ENCODE assay signal across 15 cellular contexts in genomic region chr3:195802261-195802701, GRCh38. TPM values are rescaled to one million over a fixed set of nuclear protein-coding genes. Genes with fewer than 3 reads are reported as not detected.
DNase-seq lines count a peak whose midpoint lies in the region; ATAC-seq and TF ChIP-seq lines count a peak whose summit lies in the region.
"Had no signal": no experiment of that assay in that cellular context is flagged by ENCODE, and none has a peak within 500 bp of the region (broad histone marks: within the 10 kb centered on the region; RNA-seq: fewer than 3 reads in every experiment).

No MANE protein-coding gene starts in this region.

- peaks cover 23% of the 10 kb centered on the region for H3K27me3 Mint-ChIP-seq in activated naive CD4-positive, alpha-beta T cell treated with anti-CD3 and anti-CD28 coated beads, Interleukin-2, amount 10 ng/mL, durations not matched to agents 7 days and 5 days
- peaks cover 0 to 14% (median 2%) of the 10 kb centered on the region in 5 donors for H3K27me3 Mint-ChIP-seq in naive thymus-derived CD8-positive, alpha-beta T cell

- H3K4me1 Mint-ChIP-seq in activated naive CD4-positive, alpha-beta T cell treated with anti-CD3 and anti-CD28 coated beads, Interleukin-2, amount 10 ng/mL, durations not matched to agents 7 days and 5 days, result peaks cover 58% of the 10 kb centered on the region
- H3K4me1 Mint-ChIP-seq in naive thymus-derived CD8-positive, alpha-beta T cell, result peaks cover 25 to 54% (median 50%) of the 10 kb centered on the region in 4 donors

- H3K9me3 ChIP-seq in vagina, result no peaks in the 10 kb centered on the region

- H3K27ac ChIP-seq in vagina, result peak overlapping the region; percentile 43
- H3K27ac ChIP-seq: epithelial cell of prostate had no signal

- peaks cover 39% of the 10 kb centered on the region for H3K36me3 Mint-ChIP-seq in activated naive CD4-positive, alpha-beta T cell treated with anti-CD3 and anti-CD28 coated beads, Interleukin-2, amount 10 ng/mL, durations not matched to agents 7 days and 5 days
- no peaks in the 10 kb centered on the region for H3K36me3 Mint-ChIP-seq in naive thymus-derived CD8-positive, alpha-beta T cell
- H3K36me3 Mint-ChIP-seq: stimulated activated naive B cell treated with anti-CD40 and anti-IgM and Interleukin-4, amounts not matched to agents 10 μg/mL and 1 μg/mL and 100 μg/mL, for 72 hours had no signal

- no peaks in the 10 kb centered on the region for H3K27me3 ChIP-seq in vagina

- no peak for TF ChIP-seq CTCF in vagina (IDR thresholded peaks at IDR 0.05)

- H3K27ac Mint-ChIP-seq in activated naive CD4-positive, alpha-beta T cell treated with anti-CD3 and anti-CD28 coated beads, Interleukin-2, amount 10 ng/mL, durations not matched to agents 7 days and 5 days, result peak overlapping the region; percentile 81
- peak overlapping the region in 8 of 10 donors; percentile 6 to 92 (median 70) for H3K27ac Mint-ChIP-seq in naive thymus-derived CD8-positive, alpha-beta T cell

- CTCF ChIA-PET in activated naive CD4-positive, alpha-beta T cell treated with anti-CD3 and anti-CD28 coated beads, Interleukin-2, amount 10 ng/mL, durations not matched to agents 7 days and 5 days (lab: Charles Lee), result interaction anchor here (1.3 kb wide), 1 partner anchor 48 kb away, joined by 5 read pairs; no protein-coding TSS in a partner anchor

- peak; percentile 19 for DNase-seq in stimulated activated CD4-positive, alpha-beta T cell treated with anti-CD3 and anti-CD28 coated beads, Interleukin-15, amount 100 ng/mL, for 24 hours
- DNase-seq in stimulated activated CD4-positive, alpha-beta T cell treated with anti-CD3 and anti-CD28 coated beads, Interleukin-12 subunit alpha, Interleukin-12 subunit beta, amount 100 ng/mL, for 4 hours, result no peak
- DNase-seq in activated naive CD4-positive, alpha-beta T cell treated with anti-CD3 and anti-CD28 coated beads, Interleukin-2, amount 10 ng/mL, durations not matched to agents 7 days and 5 days, result peak; percentile 69
- peak in 6 of 10 donors; percentile 16 to 63 (median 53) for DNase-seq in naive thymus-derived CD8-positive, alpha-beta T cell
- DNase-seq in vagina (ENCODE audit: extremely low spot score in 2 of 2) (no peak), DMS153 (lab: John Stamatoyannopoulos, UW) (no peak), cerebellum (ENCODE audit: low spot score) (no peak), NK-92 (lab: John Stamatoyannopoulos, UW; ENCODE audit: unreplicated experiment) (no peak)
- DNase-seq: activated CD4-positive, CD25-positive, alpha-beta regulatory T cell treated with anti-CD3 and anti-CD28 coated beads, Interleukin-2, amount 50 U/mL, for 72 hours; HCEC 1CT; KG1; stimulated activated naive B cell treated with anti-CD40 and anti-IgM and Interleukin-4, amounts not matched to agents 10 μg/mL and 1 μg/mL and 100 μg/mL, for 72 hours had no signal

- H3K36me3 ChIP-seq in vagina, result no peaks in the 10 kb centered on the region

- no peak overlapping the region for H3K4me3 ChIP-seq in vagina
- H3K4me3 ChIP-seq: smooth muscle cell had no signal

- ATAC-seq in naive thymus-derived CD8-positive, alpha-beta T cell, result peak in 1 of 2 donors; percentile 95

- intact Hi-C loops in vagina (cut with DNase I), result no loop called here

- H3K9me3 Mint-ChIP-seq in activated naive CD4-positive, alpha-beta T cell treated with anti-CD3 and anti-CD28 coated beads, Interleukin-2, amount 10 ng/mL, durations not matched to agents 7 days and 5 days, result peaks cover 35% of the 10 kb centered on the region
- H3K9me3 Mint-ChIP-seq in naive thymus-derived CD8-positive, alpha-beta T cell, result no peaks in the 10 kb centered on the region
- H3K9me3 Mint-ChIP-seq: stimulated activated naive B cell treated with anti-CD40 and anti-IgM and Interleukin-4, amounts not matched to agents 10 μg/mL and 1 μg/mL and 100 μg/mL, for 72 hours had no signal

- peak overlapping the region; percentile 19 for H3K4me3 Mint-ChIP-seq in activated naive CD4-positive, alpha-beta T cell treated with anti-CD3 and anti-CD28 coated beads, Interleukin-2, amount 10 ng/mL, durations not matched to agents 7 days and 5 days
- H3K4me3 Mint-ChIP-seq in naive thymus-derived CD8-positive, alpha-beta T cell, result peak overlapping the region in 8 of 10 donors; percentile 3 to 74 (median 42)

- no peak for TF ChIP-seq POLR2A in vagina (IDR thresholded peaks at IDR 0.05)

- peaks cover 18% of the 10 kb centered on the region for H3K4me1 ChIP-seq in vagina

- POLR2A ChIA-PET in naive thymus-derived CD8-positive, alpha-beta T cell (lab: Charles Lee), result no interaction called here

RNA-seq across cellular contexts. Expression of gene MUC4, which starts 9.4 kb away (rescaled TPM):
- not detected for total RNA-seq in naive thymus-derived CD8-positive, alpha-beta T cell
- polyA plus RNA-seq in naive thymus-derived CD8-positive, alpha-beta T cell, result not detected
- 36.1 TPM for total RNA-seq in vagina
- total RNA-seq in cerebellum, result 0.27 TPM
- total RNA-seq: Right ventricle myocardium inferior, smooth muscle cell had no signal
- polyA plus RNA-seq: smooth muscle cell had no signal

Comparison
In these comparisons a context has a peak if more than half of its experiments do, and no peak if none do; other contexts are left out.
1. DNase-seq: peak in stimulated activated CD4-positive, alpha-beta T cell treated with anti-CD3 and anti-CD28 coated beads, Interleukin-15, amount 100 ng/mL, for 24 hours (single experiment), activated naive CD4-positive, alpha-beta T cell treated with anti-CD3 and anti-CD28 coated beads, Interleukin-2, amount 10 ng/mL, durations not matched to agents 7 days and 5 days (single experiment) and naive thymus-derived CD8-positive, alpha-beta T cell (6 of 10); none in stimulated activated CD4-positive, alpha-beta T cell treated with anti-CD3 and anti-CD28 coated beads, Interleukin-12 subunit alpha, Interleukin-12 subunit beta, amount 100 ng/mL, for 4 hours (single experiment), vagina (0 of 2), DMS153 (single experiment), cerebellum (single experiment) and NK-92 (single experiment).
2. RNA of gene MUC4, which starts 9.4 kb away (total RNA-seq): 36.1 TPM in vagina (single experiment); 0.27 TPM in cerebellum (single experiment) and not detected in naive thymus-derived CD8-positive, alpha-beta T cell; every median in the first group is over 10 times any median in the second.